1 cellular context compared by ENCODE assay signal in genomic region chr6:148657053-148657452, GRCh38.
TF ChIP-seq lines count a peak whose summit lies in the region.

No MANE protein-coding gene starts in this region.

TF ChIP-seq in HepG2, 621 proteins besides CTCF, POLR2A, EP300 and RAD21 (continued from another document):
- TF ChIP-seq HMGXB3 (CRISPR knock-in tag; IDR thresholded peaks at IDR 0.05; ENCODE audit: borderline replicate concordance): no peak
- TF ChIP-seq NCOA1 (CRISPR knock-in tag; IDR thresholded peaks at IDR 0.05): no peak
- no peak for TF ChIP-seq ZNF564 (CRISPR knock-in tag; IDR thresholded peaks at IDR 0.05)
- no peak for TF ChIP-seq CENPX (CRISPR knock-in tag; IDR thresholded peaks at IDR 0.05)
- no peak for TF ChIP-seq ARID2 (CRISPR knock-in tag; IDR thresholded peaks at IDR 0.05; ENCODE audit: borderline replicate concordance)
- no peak for TF ChIP-seq ZNF362 (CRISPR knock-in tag; IDR thresholded peaks at IDR 0.05; ENCODE audit: borderline replicate concordance)
- TF ChIP-seq MLLT10 (CRISPR knock-in tag; IDR thresholded peaks at IDR 0.05): no peak
- no peak for TF ChIP-seq E2F5 (CRISPR knock-in tag; conservative IDR thresholded peaks at IDR 0.05)
- no peak for TF ChIP-seq ZNF558 (CRISPR knock-in tag; IDR thresholded peaks at IDR 0.05; ENCODE audit: borderline replicate concordance)
- TF ChIP-seq ZNF431 (CRISPR knock-in tag; IDR thresholded peaks at IDR 0.05; ENCODE audit: borderline replicate concordance, low read depth): no peak
- TF ChIP-seq ZNF674 (CRISPR knock-in tag; IDR thresholded peaks at IDR 0.05; ENCODE audit: low read depth): no peak
- TF ChIP-seq ZNF282 (IDR thresholded peaks at IDR 0.05; ENCODE audit: partially characterized antibody): no peak
- no peak for TF ChIP-seq SP140L (CRISPR knock-in tag; IDR thresholded peaks at IDR 0.05; ENCODE audit: borderline replicate concordance)
